Comparison of ENCODE assay signal across 25 cellular contexts in the genomic region with DNA sequence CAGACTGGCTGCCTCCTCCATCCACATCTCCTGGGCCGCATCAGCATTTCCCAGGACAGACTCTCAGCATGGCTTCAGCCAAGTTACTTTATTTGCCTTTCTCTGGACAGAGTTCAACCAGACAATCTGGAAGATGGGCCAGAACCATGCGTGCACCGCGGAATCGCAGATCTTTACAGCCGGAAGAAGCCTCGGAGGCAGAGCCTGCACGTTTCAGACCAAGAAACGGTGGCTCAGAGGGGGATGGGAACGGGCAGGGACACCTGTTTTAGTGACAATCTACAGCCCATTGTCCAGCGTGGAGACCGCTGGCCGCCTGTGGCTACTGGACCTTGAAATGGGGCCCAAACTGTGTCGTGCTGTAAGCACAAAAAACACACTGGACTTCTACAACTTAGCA. TPM values are rescaled to one million over a fixed set of nuclear protein-coding genes. Genes with fewer than 3 reads are reported as not detected.
DNase-seq lines count a peak whose midpoint lies in the region; ATAC-seq lines count a peak whose summit lies in the region.
"Had no signal": no experiment of that assay in that cellular context is flagged by ENCODE, and none has a peak within 500 bp of the region (broad histone marks: within the 10 kb centered on the region; RNA-seq: fewer than 3 reads in every experiment).

No MANE protein-coding gene starts in this region.

- WGBS in HUES64 = 80% methylated on average over 14 of the region's 14 CpGs

- H3K27me3 ChIP-seq in HUES64 (ENCODE audit: insufficient read depth, low read length) (peaks cover 43% of the 10 kb centered on the region), iPS-20b (ENCODE audit: insufficient read depth, low read length) (peaks cover 43% of the 10 kb centered on the region), skeletal muscle tissue (ENCODE audit: control insufficient read depth in 3 of 3, insufficient read depth in 3 of 3, low read length in 3 of 3) (peaks cover 7 to 13% (median 8%) of the 10 kb centered on the region in 3 donors), H7 (ENCODE audit: control insufficient read depth, insufficient read depth, low read length) (peaks cover 34% of the 10 kb centered on the region)

- H3K36me3 ChIP-seq in HUES64 (ENCODE audit: insufficient read depth, low read length) = no peaks in the 10 kb centered on the region
- H3K36me3 ChIP-seq in iPS-20b (ENCODE audit: insufficient read depth, low read depth, low read length) = peaks cover 15% of the 10 kb centered on the region; the same call in 1 of the 2 replicates
- peaks cover 0 to 2% (median 0%) of the 10 kb centered on the region in 3 donors for H3K36me3 ChIP-seq in skeletal muscle tissue (ENCODE audit: control insufficient read depth in 3 of 3, insufficient read depth in 3 of 3, low read length in 3 of 3)
- H3K36me3 ChIP-seq in H7 (replicated peaks; ENCODE audit: control insufficient read depth, insufficient read depth, low read length) = no peaks in the 10 kb centered on the region
- H3K36me3 ChIP-seq: esophagus squamous epithelium had no signal

- H3K9me3 ChIP-seq in HUES64 (ENCODE audit: insufficient read depth, low read depth, low read length) (peaks cover 38% of the 10 kb centered on the region), iPS-20b (ENCODE audit: insufficient read depth, low read depth, low read length) (no peaks in the 10 kb centered on the region), skeletal muscle tissue (ENCODE audit: control insufficient read depth in 3 of 3, low read length in 3 of 3) (no peaks in the 10 kb centered on the region)
- H3K9me3 ChIP-seq: esophagus squamous epithelium had no signal

- ATAC-seq in esophagus mucosa = no peak
- ATAC-seq: activated CD4-positive, alpha-beta T cell treated with anti-CD3 and anti-CD28 coated beads for 36 hours; activated T-cell treated with anti-CD3 and anti-CD28 coated beads, Interleukin-2, amount 50 U/mL, for 72 hours; stimulated activated naive B cell treated with anti-CD40 and anti-IgM and Interleukin-4, amounts not matched to agents 10 μg/mL and 1 μg/mL and 100 μg/mL, for 72 hours had no signal

- H3K4me1 ChIP-seq in HUES64 (ENCODE audit: insufficient read depth, low read length) = peaks cover 24% of the 10 kb centered on the region
- H3K4me1 ChIP-seq in iPS-20b (ENCODE audit: insufficient read depth, low read length) = peaks cover 39% of the 10 kb centered on the region; the same call in 1 of the 2 replicates
- peaks cover 4 to 20% (median 18%) of the 10 kb centered on the region in 3 donors for H3K4me1 ChIP-seq in skeletal muscle tissue (ENCODE audit: control insufficient read depth in 3 of 3, insufficient read depth in 3 of 3, low read length in 3 of 3)
- H3K4me1 ChIP-seq: Caco-2 had no signal

- H3K4me3 ChIP-seq in HUES64 (ENCODE audit: low read length) (no peak overlapping the region), iPS-20b (ENCODE audit: low read length) (peak overlapping the region; percentile 34; the same call in 1 of the 2 replicates), skeletal muscle tissue (ENCODE audit: low read length in 3 of 3) (no peak overlapping the region), H7 (ENCODE audit: insufficient read depth, low read depth, low read length) (no peak overlapping the region)
- H3K4me3 ChIP-seq: esophagus squamous epithelium had no signal

- DNase-seq in activated CD8-positive, alpha-beta memory T cell treated with anti-CD3 and anti-CD28 coated beads for 24 hours = peak; percentile 11
- no peak for DNase-seq in activated CD8-positive, alpha-beta memory T cell treated with anti-CD3 and anti-CD28 coated beads, Interleukin-2, amount 50 U/mL, for 4 hours
- DNase-seq in H7 = no peak
- no peak for DNase-seq in NCI-H510A treated with DMSO at 0.1 percent for 48 hours (lab: John Stamatoyannopoulos, UW)
- DNase-seq: 8988T; activated CD4-positive, alpha-beta T cell treated with anti-CD3 and anti-CD28 coated beads for 36 hours; activated naive CD4-positive, alpha-beta T cell treated with anti-CD3 and anti-CD28 coated beads for 36 hours; activated T-cell treated with anti-CD3 and anti-CD28 coated beads, Interleukin-2, amount 50 U/mL, for 72 hours; C1 segment of cervical spinal cord; Caco-2; DMS53; esophagus squamous epithelium; foreskin melanocyte; mesenchymal stem cell; NCI-H1105; NCI-H187; NCI-H2171; stimulated activated naive B cell treated with anti-CD40 and anti-IgM and Interleukin-4, amounts not matched to agents 10 μg/mL and 1 μg/mL and 100 μg/mL, for 72 hours; SW 1271 had no signal

- H3K27ac ChIP-seq in HUES64 (ENCODE audit: low read depth, low read length) (peak overlapping the region; percentile 66; the same call in 1 of the 2 replicates), iPS-20b (ENCODE audit: low read length) (peak overlapping the region; percentile 19), skeletal muscle tissue (ENCODE audit: low read depth, low read length) (peak overlapping the region; percentile 57)
- H3K27ac ChIP-seq: esophagus squamous epithelium had no signal

- no peak overlapping the region for H3K9ac ChIP-seq in HUES64 (ENCODE audit: low read depth, low read length)
- peak overlapping the region; percentile 57; the same call in 1 of the 2 replicates for H3K9ac ChIP-seq in iPS-20b (ENCODE audit: low read depth, low read length)
- peak overlapping the region in 1 of 3 donors; percentile 25 for H3K9ac ChIP-seq in skeletal muscle tissue (ENCODE audit: low read depth in 1 of 3, low read length in 3 of 3)

RNA-seq across cellular contexts. Expression of gene VIPR2, which starts 3.5 kb away (rescaled TPM):
- polyA plus RNA-seq in HUES64 (2013, experiment 1 of 2) = 0.60 TPM
- 0.57 TPM for polyA plus RNA-seq in HUES64 (2013, experiment 2 of 2)
- total RNA-seq in skeletal muscle tissue = 6.3 TPM
- 2.5 and 3.5 TPM in 2 replicates for total RNA-seq in H7 (2014; rRNA removed; shearing (Covaris generic))
- 0.04 TPM for total RNA-seq in esophagus mucosa
- total RNA-seq: Caco-2, M059J, myocyte had no signal
